ENCODE assay signal across 17 cellular contexts in the genomic region with DNA sequence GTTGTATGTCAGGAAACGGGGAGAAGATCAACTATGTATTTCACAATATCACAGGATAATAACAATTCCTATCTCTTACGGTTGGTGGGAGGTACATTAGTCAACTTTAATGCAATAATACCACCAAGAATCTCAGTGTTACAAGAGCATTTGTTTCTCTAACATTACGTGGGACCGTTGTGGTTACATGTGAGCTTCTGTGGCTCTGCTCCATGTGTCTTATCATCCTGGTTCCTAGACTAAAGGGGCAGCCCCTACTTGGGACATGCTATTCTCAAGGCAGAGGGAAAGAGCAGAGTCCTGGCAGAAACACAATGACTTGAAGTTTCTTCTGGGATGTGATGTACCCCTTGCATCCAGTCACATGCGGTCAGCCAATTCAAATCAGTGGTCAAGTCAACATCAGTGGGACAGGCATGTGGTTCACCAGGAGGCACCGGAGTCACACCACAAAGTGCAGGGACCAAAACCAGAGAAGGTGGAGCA. TPM values are rescaled to one million over a fixed set of nuclear protein-coding genes. Genes with fewer than 3 reads are reported as not detected.
DNase-seq lines count a peak whose midpoint lies in the region; ATAC-seq and TF ChIP-seq lines count a peak whose summit lies in the region.
"Had no signal": no experiment of that assay in that cellular context is flagged by ENCODE, and none has a peak within 500 bp of the region (broad histone marks: within the 10 kb centered on the region; RNA-seq: fewer than 3 reads in every experiment).

No MANE protein-coding gene starts in this region.

- H3K27me3 ChIP-seq in lung (ENCODE audit: control insufficient read depth, insufficient read depth) = no peaks in the 10 kb centered on the region
- H3K27me3 ChIP-seq in thyroid gland = no peaks in the 10 kb centered on the region

- no peak for TF ChIP-seq POLR2A in thyroid gland (IDR thresholded peaks at IDR 0.05)

- intact Hi-C loops in thyroid gland (cut with DNase I) = no loop called here

- no peak overlapping the region for H3K4me3 ChIP-seq in lung
- no peak overlapping the region for H3K4me3 ChIP-seq in thyroid gland (replicated peaks in 1 of 3)

- peaks cover 15 to 18% of the 10 kb centered on the region in 2 donors for H3K4me1 ChIP-seq in lung (ENCODE audit: control insufficient read depth in 2 of 2, insufficient read depth in 2 of 2, low read length in 2 of 2)
- peaks cover 42 to 73% of the 10 kb centered on the region in 2 donors for H3K4me1 ChIP-seq in thyroid gland

- DNase-seq in SW480 (ENCODE audit: low spot score) (peak; percentile 48), ecto neural progenitor cell (ENCODE audit: low spot score) (peak; percentile 17), lung (ENCODE audit: low spot score) (no peak), thyroid gland (peak in 1 of 2 donors; percentile 32), iPS-NIHi7 (ENCODE audit: extremely low spot score) (no peak)
- no peak for DNase-seq in activated T-cell treated with anti-CD3 and anti-CD28 coated beads, Interleukin-2, amount 50 U/mL, for 48 hours
- DNase-seq: amniotic stem cell; CD4-positive, alpha-beta memory T cell; endodermal cell; H9; mesenchymal stem cell; NCI-H2227 treated with DMSO at 0.1 percent for 48 hours; stimulated activated CD4-positive, alpha-beta T cell treated with anti-CD3 and anti-CD28 coated beads, Interleukin-4, amount 100 ng/mL, for 4 hours; stimulated activated naive B cell treated with anti-CD40 and anti-IgM and Interleukin-4, amounts not matched to agents 10 μg/mL and 1 μg/mL and 100 μg/mL, for 72 hours had no signal

- 45 to 73% methylated on average over 6 of the region's 6 CpGs for WGBS in lung, 2 donors
- WGBS in thyroid gland, 2 donors = 85 to 89% methylated on average over 5 to 6 of the region's 6 CpGs

- H3K27ac ChIP-seq in lung (ENCODE audit: low read depth in 1 of 2, low read length in 1 of 2) = peak overlapping the region; percentile 41 to 47
- peak overlapping the region; percentile 42 to 92 (median 74) for H3K27ac ChIP-seq in thyroid gland
- H3K27ac ChIP-seq: VCaP had no signal

- H3K36me3 ChIP-seq in lung (ENCODE audit: control insufficient read depth in 2 of 2, insufficient read depth in 2 of 2, low read length in 2 of 2) (peaks cover 1 to 3% of the 10 kb centered on the region in 2 donors), thyroid gland (peaks cover 9 to 10% of the 10 kb centered on the region in 2 donors)

- H3K9me3 ChIP-seq in lung (ENCODE audit: control insufficient read depth in 2 of 2, insufficient read depth in 1 of 2, low read length in 1 of 2) (no peaks in the 10 kb centered on the region), thyroid gland (no peaks in the 10 kb centered on the region)

- ATAC-seq in lung (ENCODE audit: insufficient read depth, low FRiP score) (no peak), HG03135 (IDR thresholded peaks at IDR 0.05; ENCODE audit: unreplicated experiment) (no peak)
- ATAC-seq: SK-N-SH treated with all-trans-retinoic acid at 6 μM for 48 hours; stimulated activated naive B cell treated with anti-CD40 and anti-IgM and Interleukin-4, amounts not matched to agents 10 μg/mL and 1 μg/mL and 100 μg/mL, for 72 hours had no signal

- TF ChIP-seq CTCF in lung (IDR thresholded peaks at IDR 0.05; ENCODE audit: control extremely low read depth, extremely low read depth) (no peak), thyroid gland (IDR thresholded peaks at IDR 0.05) (no peak)

RNA-seq across cellular contexts. Expression of gene ZNF22, which starts 2.5 kb away (rescaled TPM):
- total RNA-seq in lung = 10 to 100 TPM; 17.7 to 40.7 TPM
- polyA plus RNA-seq in lung = 10 to 100 TPM; 16.8 to 18.6 TPM
- total RNA-seq in thyroid gland = 10 to 100 TPM; 28.5 to 40.3 (median 33.1) TPM

RNA-seq across cellular contexts. Expression of gene DEPP1, which starts 19.6 kb away (rescaled TPM):
- total RNA-seq in lung (100 to 1,000 TPM in 1 of 2 donors, 10 to 100 TPM in 1; 37.0 to 149 TPM), thyroid gland (100 to 1,000 TPM in 2 of 4 donors, 10 to 100 TPM in 2; 45.1 to 518 (median 182) TPM)
- polyA plus RNA-seq in lung = 10 to 100 TPM; 48.3 to 91.9 TPM
- total RNA-seq: CD4-positive, alpha-beta memory T cell had no signal
- polyA plus RNA-seq: CD4-positive, alpha-beta memory T cell had no signal

RNA-seq across cellular contexts. Expression of gene RASSF4, which starts 38.6 kb away (rescaled TPM):
- total RNA-seq in lung = 10 to 100 TPM; 38.8 to 44.3 TPM
- polyA plus RNA-seq in lung = 10 to 100 TPM; 19.5 to 55.4 TPM
- total RNA-seq in thyroid gland = 100 to 1,000 TPM; 175 to 226 (median 203) TPM

Comparison
In these comparisons a context has a peak if more than half of its experiments do, and no peak if none do; other contexts are left out.
1. DNase-seq: peak in SW480 (single experiment) and ecto neural progenitor cell (single experiment); none in lung (single experiment), iPS-NIHi7 (single experiment) and activated T-cell treated with anti-CD3 and anti-CD28 coated beads, Interleukin-2, amount 50 U/mL, for 48 hours (0 of 2).